23 cellular contexts compared by ENCODE assay signal in genomic region chr17:76085731-76086366, GRCh38. TPM values are rescaled to one million over a fixed set of nuclear protein-coding genes. Genes with fewer than 3 reads are reported as not detected.
DNase-seq lines count a peak whose midpoint lies in the region; ATAC-seq, FAIRE-seq and TF ChIP-seq lines count a peak whose summit lies in the region.
"Had no signal": no experiment of that assay in that cellular context is flagged by ENCODE, and none has a peak within 500 bp of the region (broad histone marks: within the 10 kb centered on the region; RNA-seq: fewer than 3 reads in every experiment).

No MANE protein-coding gene starts in this region.

- peak overlapping the region; percentile 20 for H3K4me3 Mint-ChIP-seq in astrocyte (ENCODE audit: unreplicated experiment)
- no peak overlapping the region for H3K4me3 Mint-ChIP-seq in memory B cell
- no peak overlapping the region for H3K4me3 Mint-ChIP-seq in mesothelial cell of epicardium
- H3K4me3 Mint-ChIP-seq: CD4-positive, alpha-beta memory T cell; HFFc6 had no signal

- H3K9me3 ChIP-seq in astrocyte (ENCODE audit: insufficient read depth, low read depth, low read length), result no peaks in the 10 kb centered on the region
- H3K9me3 ChIP-seq: BLaER1, SJCRH30 had no signal

- H3K36me3 Mint-ChIP-seq in astrocyte (ENCODE audit: low read depth, unreplicated experiment) (peaks cover 12% of the 10 kb centered on the region), memory B cell (peaks cover 18% of the 10 kb centered on the region), mesothelial cell of epicardium (peaks cover 16% of the 10 kb centered on the region)

- H2AFZ ChIP-seq in astrocyte (ENCODE audit: low read depth, low read length), result no peak overlapping the region

- TF ChIP-seq CTCF in astrocyte (IDR thresholded peaks at IDR 0.05; ENCODE audit: insufficient read depth, low read depth, low read length) (no peak), mesothelial cell of epicardium (IDR thresholded peaks at IDR 0.05; ENCODE audit: unreplicated experiment) (no peak)

- no peak overlapping the region for H3K27ac Mint-ChIP-seq in astrocyte (ENCODE audit: unreplicated experiment)
- H3K27ac Mint-ChIP-seq in memory B cell, result peak overlapping the region; percentile 63
- H3K27ac Mint-ChIP-seq in mesothelial cell of epicardium, result no peak overlapping the region
- H3K27ac Mint-ChIP-seq: CD4-positive, alpha-beta memory T cell; HFFc6 had no signal

- DNase-seq in AG20443 (ENCODE audit: low spot score), result peak; percentile 3
- DNase-seq in D341Med (ENCODE audit: low spot score), result peak; percentile 39
- no peak for DNase-seq in astrocyte (ENCODE audit: low read depth)
- no peak for DNase-seq in memory B cell (ENCODE audit: low spot score in 2 of 2)
- no peak for DNase-seq in 8988T
- no peak for DNase-seq in mesothelial cell of epicardium (ENCODE audit: low spot score in 2 of 2, unreplicated experiment in 2 of 2)
- no peak for DNase-seq in stimulated activated CD4-positive, alpha-beta T cell treated with anti-CD3 and anti-CD28 coated beads, Interleukin-1b, Interleukin-23, amount 100 ng/mL, for 48 hours
- DNase-seq: CD4-positive, alpha-beta memory T cell; DMS153; GDM1; HFFc6; KBM-7; NCI-H1092; NCI-H1436 treated with DMSO at 0.1 percent for 48 hours; NCI-H1930; NCI-H226; NCI-H510A treated with DMSO at 0.1 percent for 48 hours; NCI-H774; NK-92 treated with Interleukin-12 subunit alpha and Interleukin-12 subunit beta, amount 100 ng/mL, for 24 hours had no signal

- no peak for FAIRE-seq in astrocyte (lab: Jason Lieb, UNC)
- FAIRE-seq: H54 had no signal

- H3K27me3 Mint-ChIP-seq in astrocyte (ENCODE audit: low read depth, unreplicated experiment) (no peaks in the 10 kb centered on the region), memory B cell (no peaks in the 10 kb centered on the region), mesothelial cell of epicardium (ENCODE audit: low read depth) (no peaks in the 10 kb centered on the region)
- H3K27me3 Mint-ChIP-seq: CD4-positive, alpha-beta memory T cell had no signal

- peaks cover 11% of the 10 kb centered on the region for H4K20me1 ChIP-seq in astrocyte (ENCODE audit: insufficient read depth, low read length)
- H4K20me1 ChIP-seq: BLaER1 had no signal

- H3K36me3 ChIP-seq in astrocyte (ENCODE audit: insufficient read depth, low read length), result peaks cover 20% of the 10 kb centered on the region

- H3K4me3 ChIP-seq in astrocyte (ENCODE audit: insufficient read depth, low read depth, low read length), result no peak overlapping the region
- H3K4me3 ChIP-seq: BLaER1, SJCRH30 had no signal

- no peak overlapping the region for H3K9ac ChIP-seq in astrocyte (ENCODE audit: low read length)
- H3K9ac ChIP-seq: BLaER1 had no signal

- no peaks in the 10 kb centered on the region for H3K79me2 ChIP-seq in astrocyte (ENCODE audit: insufficient read depth, low read length)

- no peak overlapping the region for H3K27ac ChIP-seq in astrocyte (ENCODE audit: low read depth, low read length)
- H3K27ac ChIP-seq: BLaER1, SJCRH30 had no signal

- H3K27me3 ChIP-seq in astrocyte (ENCODE audit: insufficient read depth, low read length), result peaks cover under 1% of the 10 kb centered on the region
- H3K27me3 ChIP-seq: BLaER1, SJCRH30 had no signal

- H3K4me2 ChIP-seq in astrocyte (ENCODE audit: low read length), result no peak overlapping the region
- H3K4me2 ChIP-seq: BLaER1 had no signal

- H3K9me3 Mint-ChIP-seq in astrocyte (ENCODE audit: unreplicated experiment) (no peaks in the 10 kb centered on the region), memory B cell (no peaks in the 10 kb centered on the region), mesothelial cell of epicardium (no peaks in the 10 kb centered on the region)
- H3K9me3 Mint-ChIP-seq: CD4-positive, alpha-beta memory T cell; HFFc6 had no signal

- no peaks in the 10 kb centered on the region for H3K4me1 ChIP-seq in astrocyte (ENCODE audit: insufficient read depth, low read length)
- H3K4me1 ChIP-seq: BLaER1 had no signal

- H3K4me1 Mint-ChIP-seq in astrocyte (ENCODE audit: low read depth, unreplicated experiment) (peaks cover 14% of the 10 kb centered on the region), memory B cell (no peaks in the 10 kb centered on the region), mesothelial cell of epicardium (peaks cover 20% of the 10 kb centered on the region)

- no peak for ATAC-seq in memory B cell (ENCODE audit: low read depth)
- ATAC-seq: Panc1 had no signal

RNA-seq across cellular contexts. Expression of gene ZACN, which starts 6.9 kb away (rescaled TPM):
- 0.23 TPM in 1 of 2 replicates, not detected in the other for total RNA-seq in astrocyte
- 0.18 TPM in 1 of 3 replicates, not detected in the others for total RNA-seq in mesothelial cell of epicardium

RNA-seq across cellular contexts. Expression of gene GALR2, which starts 11.3 kb away (rescaled TPM):
- 0.36 TPM in 1 of 2 replicates, not detected in the other for total RNA-seq in astrocyte
- not detected in 3 replicates for total RNA-seq in mesothelial cell of epicardium
- total RNA-seq: CD4-positive, alpha-beta memory T cell had no signal

RNA-seq across cellular contexts. Expression of gene SRP68, which starts 13.5 kb away (rescaled TPM):
- 74.3 and 75.3 TPM in 2 replicates for total RNA-seq in astrocyte
- total RNA-seq in mesothelial cell of epicardium, result 74.9 to 80.5 TPM (median 80.1 TPM) in 3 replicates

RNA-seq across cellular contexts. Expression of gene EXOC7, which starts 17.7 kb away (rescaled TPM):
- 145 and 154 TPM in 2 replicates for total RNA-seq in astrocyte
- 254 to 261 TPM (median 258 TPM) in 3 replicates for total RNA-seq in mesothelial cell of epicardium

RNA-seq across cellular contexts. Expression of gene FOXJ1, which starts 55.2 kb away (rescaled TPM):
- total RNA-seq in astrocyte, result 0.31 and 0.48 TPM in 2 replicates
- 2.0 to 2.1 TPM (median 2.1 TPM) in 3 replicates for total RNA-seq in mesothelial cell of epicardium
- total RNA-seq: HFFc6 had no signal

Comparison
In these comparisons a context has a peak if more than half of its experiments do, and no peak if none do; other contexts are left out.
1. DNase-seq: peak in AG20443 (single experiment) and D341Med (single experiment); none in astrocyte (single experiment), memory B cell (0 of 2), 8988T (single experiment), mesothelial cell of epicardium (0 of 2) and stimulated activated CD4-positive, alpha-beta T cell treated with anti-CD3 and anti-CD28 coated beads, Interleukin-1b, Interleukin-23, amount 100 ng/mL, for 48 hours (single experiment).